9 cellular contexts compared by ENCODE assay signal in genomic region chr3:138775254-138775595, GRCh38. TPM values are rescaled to one million over a fixed set of nuclear protein-coding genes. Genes with fewer than 3 reads are reported as not detected.
DNase-seq lines count a peak whose midpoint lies in the region; ATAC-seq, FAIRE-seq and TF ChIP-seq lines count a peak whose summit lies in the region.
"Had no signal": no experiment of that assay in that cellular context is flagged by ENCODE, and none has a peak within 500 bp of the region (broad histone marks: within the 10 kb centered on the region; RNA-seq: fewer than 3 reads in every experiment).

No MANE protein-coding gene starts in this region.

- no peaks in the 10 kb centered on the region for H4K20me1 ChIP-seq in GM12878 (ENCODE audit: control insufficient read depth, insufficient read depth)

- intact Hi-C loops in GM12878 (cut with micrococcal nuclease; ENCODE audit: unreplicated experiment), result no loop called here
- intact Hi-C loops in right cardiac atrium (cut with DNase I), result no loop called here

- H3K4me1 ChIP-seq in GM12878 (ENCODE audit: control insufficient read depth, insufficient read depth, low read length) (peaks cover 4% of the 10 kb centered on the region), right cardiac atrium (ENCODE audit: control insufficient read depth, insufficient read depth, low read length) (peaks cover 5% of the 10 kb centered on the region), suprapubic skin (peaks cover 27% of the 10 kb centered on the region)

- H3K27ac ChIP-seq in GM12878 (ENCODE audit: control insufficient read depth, insufficient read depth) (no peak overlapping the region), right cardiac atrium (ENCODE audit: low read length) (peak overlapping the region; percentile 83), suprapubic skin (peak overlapping the region; percentile 83)

- DNase-seq in MV-4-11 (lab: John Stamatoyannopoulos, UW) (peak; percentile 36), GM12878 (ENCODE audit: low read depth, low spot score) (no peak), right cardiac atrium (no peak), suprapubic skin (ENCODE audit: low spot score in 2 of 2) (no peak), amniotic stem cell (lab: John Stamatoyannopoulos, UW) (no peak)
- no peak for DNase-seq in activated effector memory CD4-positive, alpha-beta T cell treated with anti-CD3 and anti-CD28 coated beads, Interleukin-2, amount 50 U/mL, for 16 hours
- DNase-seq: activated CD8-positive, alpha-beta memory T cell treated with anti-CD3 and anti-CD28 coated beads for 24 hours had no signal

- POLR2A ChIA-PET in GM12878 (lab: Charles Lee), result no interaction called here

- FAIRE-seq in GM12878 (lab: Jason Lieb, UNC), result no peak
- FAIRE-seq: colon had no signal

- no peak overlapping the region for H3K9ac ChIP-seq in GM12878 (ENCODE audit: control insufficient read depth, insufficient read depth, low read length)

- in situ Hi-C loops in GM12878 (cut with MboI), result no loop called here

- H3K36me3 ChIP-seq in GM12878 (ENCODE audit: control insufficient read depth in 2 of 2, insufficient read depth in 2 of 2, low read length in 1 of 2) (no peaks in the 10 kb centered on the region; a peak in 1 of 4 replicates), suprapubic skin (no peaks in the 10 kb centered on the region)

- no peak for TF ChIP-seq POLR2A in GM12878 (IDR thresholded peaks at IDR 0.05; ENCODE audit: low read depth, low read length)
- TF ChIP-seq POLR2A in suprapubic skin (IDR thresholded peaks at IDR 0.05), result no peak

- SMC1A ChIA-PET in GM12878 (lab: Charles Lee; ENCODE audit: uncharacterized antibody, unreplicated experiment), result no interaction called here

- BruUV-seq in GM12878 (replicated peaks; lab: Mats Ljungman, UMichigan), result no TSS peak

- H3K27me3 ChIP-seq in GM12878 (replicated peaks in 1 of 2; ENCODE audit: control insufficient read depth in 2 of 2, insufficient read depth in 2 of 2, low read length in 1 of 2) (no peaks in the 10 kb centered on the region), right cardiac atrium (ENCODE audit: control insufficient read depth, insufficient read depth) (no peaks in the 10 kb centered on the region), suprapubic skin (no peaks in the 10 kb centered on the region)

- no peaks in the 10 kb centered on the region for H3K79me2 ChIP-seq in GM12878 (ENCODE audit: control insufficient read depth, insufficient read depth, low read length)

- ATAC-seq in GM12878 (no peak), right cardiac atrium (peak; percentile 12 to 42), HG02798 (IDR thresholded peaks at IDR 0.05; ENCODE audit: poor library complexity, unreplicated experiment) (no peak)

- CTCF ChIA-PET in GM12878 (lab: Yijun Ruan, JAX), result no interaction called here

- RAD21 ChIA-PET in GM12878 (lab: Charles Lee; ENCODE audit: unreplicated experiment), result no interaction called here

- H3K4me2 ChIP-seq in GM12878 (ENCODE audit: control insufficient read depth, insufficient read depth), result no peak overlapping the region

- no peaks in the 10 kb centered on the region; the same call in 2 of the 3 replicates for H3K9me3 ChIP-seq in GM12878 (replicated peaks; ENCODE audit: control insufficient read depth, insufficient read depth, low read length)
- no peaks in the 10 kb centered on the region for H3K9me3 ChIP-seq in right cardiac atrium (ENCODE audit: control insufficient read depth, low read length)
- no peaks in the 10 kb centered on the region for H3K9me3 ChIP-seq in suprapubic skin

- TF ChIP-seq EP300 in GM12878 (IDR thresholded peaks at IDR 0.05; ENCODE audit: borderline replicate concordance in 1 of 2, control insufficient read depth in 1 of 2, low read depth in 2 of 2, low read length in 2 of 2) (no peak), suprapubic skin (IDR thresholded peaks at IDR 0.05) (no peak)

- WGBS in GM12878 (ENCODE audit: insufficient coverage, insufficient replicate concordance, low lambda C conversion rate, missing lambda C conversion rate), result 96% methylated on average over 4 of the region's 4 CpGs
- WGBS in right cardiac atrium, result 40% methylated on average over 4 of the region's 4 CpGs
- WGBS in suprapubic skin, result 45% methylated on average over 4 of the region's 4 CpGs

- no peak for TF ChIP-seq CTCF in GM12878 (IDR thresholded peaks at IDR 0.05 in 2 of 3, conservative IDR thresholded peaks at IDR 0.05 in 1 of 3; ENCODE audit: control insufficient read depth in 2 of 3, extremely low read depth in 1 of 3, insufficient read depth in 1 of 3, low read depth in 3 of 3, low read length in 3 of 3)
- no peak for TF ChIP-seq CTCF in suprapubic skin (IDR thresholded peaks at IDR 0.05)

- no peak overlapping the region for H3K4me3 ChIP-seq in GM12878
- no peak overlapping the region for H3K4me3 ChIP-seq in right cardiac atrium (ENCODE audit: low read length)
- H3K4me3 ChIP-seq in suprapubic skin, result no peak overlapping the region

- TF ChIP-seq RAD21 in GM12878 (IDR thresholded peaks at IDR 0.05; ENCODE audit: insufficient read depth, low read depth, low read length), result no peak

- H2AFZ ChIP-seq in GM12878 (ENCODE audit: control insufficient read depth, low read depth, low read length), result no peak overlapping the region

TF ChIP-seq in GM12878, 131 proteins besides CTCF, POLR2A, EP300 and RAD21:
- TF ChIP-seq ZSCAN29 (IDR thresholded peaks at IDR 0.05) (no peak), STAT3 (IDR thresholded peaks at IDR 0.05; ENCODE audit: low read depth, low read length) (no peak), DPF2 (IDR thresholded peaks at IDR 0.05) (no peak), SPI1 (IDR thresholded peaks at IDR 0.05; ENCODE audit: borderline replicate concordance, insufficient read depth, low read depth, low read length) (0 out of 2 replicates have a peak, but pooled peaks have one; percentile 11)
TF ChIP-seq in GM12878: peak in this region for 1.

RNA-seq across cellular contexts. Expression of gene PIK3CB, which starts 59.5 kb away (rescaled TPM):
- total RNA-seq in GM12878 (2013; cell fraction: nucleolus; rRNA removed), result 32.0 and 34.1 TPM in 2 replicates
- total RNA-seq in GM12878 (2014; rRNA removed), result 7.7 and 9.5 TPM in 2 replicates
- total RNA-seq in GM12878 (2014; rRNA removed; fragmentation: Illumina TruSeq; extraction: Trizol), result 6.3 and 6.6 TPM in 2 replicates
- 13.5 and 18.4 TPM in 2 replicates for total RNA-seq in GM12878 (2021)
- 5.0 TPM for polyA plus RNA-seq in GM12878 (2011; ENCODE audit: low read depth)
- polyA plus RNA-seq in GM12878 (2011; rRNA removed), result 11.6 and 12.9 TPM in 2 replicates
- 4.9 and 8.1 TPM in 2 replicates for polyA plus RNA-seq in GM12878 (2011; cell fraction: cytosol; rRNA removed)
- 6.2 and 6.4 TPM in 2 replicates for polyA plus RNA-seq in GM12878 (2011; cell fraction: nucleus; rRNA removed)
- polyA plus RNA-seq in GM12878 (2012), result 6.3 and 9.5 TPM in 2 replicates
- 17.3 and 22.3 TPM in 2 replicates for polyA plus RNA-seq in GM12878 (2014; fragmentation: Illumina TruSeq; extraction: Trizol)
- 1 to 10 TPM; 5.0 to 5.5 TPM for polyA plus RNA-seq in GM12878 (2014; fragmentation: Nextera tagmentation; extraction: Ambion mirVana)
- 9.3 and 10.5 TPM in 2 replicates for polyA plus RNA-seq in GM12878 (2014; rRNA removed)
- polyA plus RNA-seq in GM12878 (2016; fragmentation: Nextera tagmentation; extraction: Ambion mirVana), result 10 to 100 TPM; 13.5 to 17.0 TPM
- polyA minus RNA-seq in GM12878 (2011; rRNA and poly(A)+ RNA removed), result 11.8 and 12.9 TPM in 2 replicates
- polyA minus RNA-seq in GM12878 (2011; cell fraction: cytosol; rRNA and poly(A)+ RNA removed), result 3.2 and 10.8 TPM in 2 replicates
- 8.0 and 17.4 TPM in 2 replicates for polyA minus RNA-seq in GM12878 (2011; cell fraction: nucleus; rRNA and poly(A)+ RNA removed)
- total RNA-seq in right cardiac atrium, result 10 to 100 TPM; 31.4 to 33.2 (median 32.5) TPM
- 12.6 TPM for polyA plus RNA-seq in right cardiac atrium
- total RNA-seq in suprapubic skin, result 10 to 100 TPM; 47.4 to 66.9 (median 53.2) TPM

Comparison
In these comparisons a context has a peak if more than half of its experiments do, and no peak if none do; other contexts are left out.
1. ATAC-seq: peak in right cardiac atrium (2 of 2); none in GM12878 (single experiment) and HG02798 (single experiment).